In genomic region chr22:41746563-41747400, GRCh38 we compare ENCODE assay signal across 8 cellular contexts. TPM values are rescaled to one million over a fixed set of nuclear protein-coding genes. Genes with fewer than 3 reads are reported as not detected.
A peak's percentile ranks its signal among the peaks of the same experiment; 100 is the strongest.
DNase-seq lines count a peak whose midpoint lies in the region; ATAC-seq, FAIRE-seq and TF ChIP-seq lines count a peak whose summit lies in the region.

No MANE protein-coding gene starts in this region.

- POLR2A ChIA-PET in endothelial cell of umbilical vein (lab: Charles Lee), result no interaction called here

- H3K4me3 ChIP-seq in endothelial cell of umbilical vein (replicated peaks in 1 of 3; ENCODE audit: insufficient read depth in 1 of 3, low read depth in 1 of 3, low read length in 3 of 3), result no peak overlapping the region

- H2AFZ ChIP-seq in endothelial cell of umbilical vein (ENCODE audit: low read depth, low read length), result no peak overlapping the region

- H3K27me3 ChIP-seq in endothelial cell of umbilical vein (ENCODE audit: control insufficient read depth in 2 of 2, insufficient read depth in 2 of 2, low read length in 2 of 2), result peaks cover 16 to 19% of the 10 kb centered on the region in 2 experiments

- H3K9me1 ChIP-seq in endothelial cell of umbilical vein (replicated peaks; ENCODE audit: control insufficient read depth, extremely low read depth, insufficient read depth, low read length), result no peaks in the 10 kb centered on the region

- FAIRE-seq in endothelial cell of umbilical vein (lab: Jason Lieb, UNC), result peak; percentile 91

- no peak for TF ChIP-seq POLR2A in endothelial cell of umbilical vein (IDR thresholded peaks at IDR 0.05; ENCODE audit: low read depth, low read length)

- no peak overlapping the region for H3K4me2 ChIP-seq in endothelial cell of umbilical vein (ENCODE audit: insufficient read depth, low read length)

- no peak overlapping the region for H3K27ac ChIP-seq in endothelial cell of umbilical vein (ENCODE audit: insufficient read depth, low read depth, low read length)

- DNase-seq in AG09319 (ENCODE audit: extremely low read depth, low read depth) (peak; percentile 49), NCI-H748 treated with DMSO at 0.1 percent for 48 hours (lab: John Stamatoyannopoulos, UW) (peak; percentile 42), endothelial cell of umbilical vein (ENCODE audit: low read depth, low spot score) (peak; percentile 79), midbrain (lab: John Stamatoyannopoulos, UW) (peak; percentile 76)
- DNase-seq in activated CD8-positive, alpha-beta memory T cell treated with anti-CD3 and anti-CD28 coated beads for 1 hour (ENCODE audit: extremely low read depth in 1 of 2, low read depth in 1 of 2), result peak; percentile 19 to 26
- DNase-seq in stimulated activated CD8-positive, alpha-beta memory T cell treated with anti-CD3 and anti-CD28 coated beads, Interleukin-2, amount 100 ng/mL, for 48 hours (ENCODE audit: low read depth in 2 of 2), result peak; percentile 19 to 25

- TF ChIP-seq CTCF in AG09319 (IDR thresholded peaks at IDR 0.05; ENCODE audit: low read depth, low read length) (peak; percentile 91), endothelial cell of umbilical vein (IDR thresholded peaks at IDR 0.05; ENCODE audit: extremely low read depth in 1 of 2, insufficient read depth in 1 of 2, low read depth in 1 of 2, low read length in 2 of 2) (peak; percentile 83 to 89)

- peak; percentile 79 for ATAC-seq in GM18867 (IDR thresholded peaks at IDR 0.05; ENCODE audit: unreplicated experiment)
- peak; percentile 85 for ATAC-seq in HG03432 (IDR thresholded peaks at IDR 0.05; ENCODE audit: unreplicated experiment)

- CTCF ChIA-PET in endothelial cell of umbilical vein (lab: Charles Lee), result interaction anchor here (0.6 to 4.1 kb wide), 68 partner anchors 8 to 738 kb away, joined by 3 to 81 read pairs (median 6); partner anchors contain the start of genes CCDC134, CENPM, MEI1 and SREBF2

- dilution Hi-C loops in endothelial cell of umbilical vein (cut with MboI; ENCODE audit: extremely low pct_ligation_motif_present, low sequenced_read_pairs), result no loop called here

- H3K4me1 ChIP-seq in endothelial cell of umbilical vein (ENCODE audit: control insufficient read depth, extremely low read depth, insufficient read depth, low read length), result no peaks in the 10 kb centered on the region

- H3K79me2 ChIP-seq in endothelial cell of umbilical vein (ENCODE audit: control insufficient read depth, insufficient read depth, low read length), result no peaks in the 10 kb centered on the region

- intact Hi-C loops in endothelial cell of umbilical vein (cut with micrococcal nuclease), result loop anchor here (1.0 kb wide), 3 partner anchors 49 to 195 kb away; no protein-coding TSS in a partner anchor

- no peak overlapping the region for H3K9ac ChIP-seq in endothelial cell of umbilical vein (replicated peaks; ENCODE audit: extremely low read depth, insufficient read depth, low read length)

- H4K20me1 ChIP-seq in endothelial cell of umbilical vein (replicated peaks; ENCODE audit: control insufficient read depth, extremely low read depth, insufficient read depth, low read length), result no peaks in the 10 kb centered on the region

- no peaks in the 10 kb centered on the region for H3K9me3 ChIP-seq in endothelial cell of umbilical vein (replicated peaks; ENCODE audit: control insufficient read depth, insufficient read depth, low read length)

- BruUV-seq in endothelial cell of umbilical vein (replicated peaks; lab: Mats Ljungman, UMichigan), result no TSS peak

- no peaks in the 10 kb centered on the region for H3K36me3 ChIP-seq in endothelial cell of umbilical vein (ENCODE audit: control insufficient read depth in 2 of 2, extremely low read depth in 1 of 2, insufficient read depth in 2 of 2, low read length in 2 of 2)

TF ChIP-seq in endothelial cell of umbilical vein, 7 proteins besides CTCF, POLR2A, EP300 and RAD21:
- TF ChIP-seq GATA2 (IDR thresholded peaks at IDR 0.05; ENCODE audit: insufficient read depth, insufficient read length, low read depth, low read length) (no peak), MYC (IDR thresholded peaks at IDR 0.05; ENCODE audit: low read depth, low read length) (no peak), EZH2 (IDR thresholded peaks at IDR 0.05; ENCODE audit: borderline replicate concordance, low read depth, low read length, severe bottlenecking) (no peak), JUN (IDR thresholded peaks at IDR 0.05; ENCODE audit: borderline replicate concordance, insufficient read depth, insufficient read length, low read depth) (no peak), FOS (IDR thresholded peaks at IDR 0.05; ENCODE audit: borderline replicate concordance, insufficient read depth, low read length) (no peak), POLR2AphosphoS5 (IDR thresholded peaks at IDR 0.05; ENCODE audit: insufficient read depth, low read depth, low read length) (no peak)
- TF ChIP-seq, protein P1, sequence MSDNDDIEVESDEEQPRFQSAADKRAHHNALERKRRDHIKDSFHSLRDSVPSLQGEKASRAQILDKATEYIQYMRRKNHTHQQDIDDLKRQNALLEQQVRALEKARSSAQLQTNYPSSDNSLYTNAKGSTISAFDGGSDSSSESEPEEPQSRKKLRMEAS (IDR thresholded peaks at IDR 0.05; ENCODE audit: insufficient read depth, insufficient read length), result no peak

RNA-seq across cellular contexts. Expression of gene MEI1, which starts 47.5 kb away (rescaled TPM):
- total RNA-seq in endothelial cell of umbilical vein, result 0.76 and 1.5 TPM in 2 replicates
- polyA plus RNA-seq in endothelial cell of umbilical vein, result 1.9 and 2.7 TPM in 2 replicates
- polyA plus RNA-seq in endothelial cell of umbilical vein (2011; cell fraction: cytosol; rRNA removed), result 1.4 and 1.9 TPM in 2 replicates
- 1.4 and 1.9 TPM in 2 replicates for polyA plus RNA-seq in endothelial cell of umbilical vein (2011; cell fraction: nucleus; rRNA removed)
- 1.7 and 2.6 TPM in 2 replicates for polyA plus RNA-seq in endothelial cell of umbilical vein (2012)
- 0.27 and 0.85 TPM in 2 replicates for polyA minus RNA-seq in endothelial cell of umbilical vein
- not detected for polyA minus RNA-seq in endothelial cell of umbilical vein (2011; cell fraction: cytosol; rRNA and poly(A)+ RNA removed)
- polyA minus RNA-seq in endothelial cell of umbilical vein (2011; cell fraction: nucleus; rRNA and poly(A)+ RNA removed), result not detected in 2 replicates

RNA-seq across cellular contexts. Expression of gene CCDC134, which starts 53.7 kb away (rescaled TPM):
- 8.1 and 8.4 TPM in 2 replicates for total RNA-seq in endothelial cell of umbilical vein
- polyA plus RNA-seq in endothelial cell of umbilical vein, result 4.0 and 4.5 TPM in 2 replicates
- polyA plus RNA-seq in endothelial cell of umbilical vein (2011; cell fraction: cytosol; rRNA removed), result 4.1 and 5.0 TPM in 2 replicates
- polyA plus RNA-seq in endothelial cell of umbilical vein (2011; cell fraction: nucleus; rRNA removed), result 4.5 TPM in 2 replicates
- 2.3 and 3.0 TPM in 2 replicates for polyA plus RNA-seq in endothelial cell of umbilical vein (2012)
- polyA minus RNA-seq in endothelial cell of umbilical vein, result 10.3 and 13.1 TPM in 2 replicates
- 4.9 TPM for polyA minus RNA-seq in endothelial cell of umbilical vein (2011; cell fraction: cytosol; rRNA and poly(A)+ RNA removed)
- polyA minus RNA-seq in endothelial cell of umbilical vein (2011; cell fraction: nucleus; rRNA and poly(A)+ RNA removed), result 2.3 and 2.5 TPM in 2 replicates

RNA-seq across cellular contexts. Expression of gene SNU13, which starts 58.1 kb away (rescaled TPM):
- total RNA-seq in endothelial cell of umbilical vein, result 138 TPM in 2 replicates
- 194 and 206 TPM in 2 replicates for polyA plus RNA-seq in endothelial cell of umbilical vein
- polyA plus RNA-seq in endothelial cell of umbilical vein (2011; cell fraction: cytosol; rRNA removed), result 238 and 250 TPM in 2 replicates
- 68.0 and 77.7 TPM in 2 replicates for polyA plus RNA-seq in endothelial cell of umbilical vein (2011; cell fraction: nucleus; rRNA removed)
- 123 and 128 TPM in 2 replicates for polyA plus RNA-seq in endothelial cell of umbilical vein (2012)
- 98.3 and 109 TPM in 2 replicates for polyA minus RNA-seq in endothelial cell of umbilical vein
- polyA minus RNA-seq in endothelial cell of umbilical vein (2011; cell fraction: cytosol; rRNA and poly(A)+ RNA removed), result 87.4 TPM
- 22.5 and 25.4 TPM in 2 replicates for polyA minus RNA-seq in endothelial cell of umbilical vein (2011; cell fraction: nucleus; rRNA and poly(A)+ RNA removed)

Comparison
In these comparisons a context has a peak if more than half of its experiments do, and no peak if none do; other contexts are left out.
1. DNase-seq: peak in every context shown above with its lines; median percentile 79 in endothelial cell of umbilical vein; 76 in midbrain; 49 in AG09319; 42 in NCI-H748 treated with DMSO at 0.1 percent for 48 hours; 22 in activated CD8-positive, alpha-beta memory T cell treated with anti-CD3 and anti-CD28 coated beads for 1 hour; 22 in stimulated activated CD8-positive, alpha-beta memory T cell treated with anti-CD3 and anti-CD28 coated beads, Interleukin-2, amount 100 ng/mL, for 48 hours.